21 cellular contexts compared by ENCODE assay signal in genomic region chr3:43248956-43249355, GRCh38.
"Had no signal": no experiment of that assay in that cellular context is flagged by ENCODE, and none has a peak within 500 bp of the region (broad histone marks: within the 10 kb centered on the region; RNA-seq: fewer than 3 reads in every experiment).

No MANE protein-coding gene starts in this region.

- H3K4me2 ChIP-seq: smooth muscle cell had no signal

- H3K4me3 Mint-ChIP-seq: natural killer cell treated with Interleukin-12 subunit alpha and Interleukin-12 subunit beta and Interleukin-15 and Interleukin-18, amount 100 ng/mL, for 72 hours; neural crest cell; stimulated activated naive CD8-positive, alpha-beta T cell treated with anti-CD3 and anti-CD28 coated beads, Interleukin-15, amount 100 ng/mL, for 72 hours had no signal

- H3K4me3 ChIP-seq: dorsolateral prefrontal cortex, esophagus squamous epithelium, pancreas, smooth muscle cell, thyroid gland had no signal

- H3K27me3 ChIP-seq: esophagus squamous epithelium, neutrophil, pancreas, thyroid gland had no signal

- H3K27me3 Mint-ChIP-seq: stimulated activated naive CD8-positive, alpha-beta T cell treated with anti-CD3 and anti-CD28 coated beads, Interleukin-15, amount 100 ng/mL, for 72 hours had no signal

- H3K27ac Mint-ChIP-seq: stimulated activated naive CD8-positive, alpha-beta T cell treated with anti-CD3 and anti-CD28 coated beads, Interleukin-15, amount 100 ng/mL, for 72 hours had no signal

- H3K36me3 ChIP-seq: esophagus squamous epithelium, neutrophil, pancreas, thyroid gland had no signal

- H3K36me3 Mint-ChIP-seq: natural killer cell treated with Interleukin-12 subunit alpha and Interleukin-12 subunit beta and Interleukin-15 and Interleukin-18, amount 100 ng/mL, for 72 hours had no signal

- H3K27ac ChIP-seq: neutrophil, pancreas, thyroid gland had no signal

- FAIRE-seq: colon, frontal cortex, keratinocyte, pancreas had no signal

- ATAC-seq: pancreas, sciatic nerve had no signal

- DNase-seq: effector CD4-positive, alpha-beta T cell; esophagus squamous epithelium; pancreas; retina; stimulated activated CD4-positive, alpha-beta T cell treated with anti-CD3 and anti-CD28 coated beads, Interleukin-12 subunit alpha, Interleukin-12 subunit beta, amount 100 ng/mL, for 4 hours; stimulated activated CD4-positive, alpha-beta T cell treated with anti-CD3 and anti-CD28 coated beads, Interleukin-1b, Interleukin-23, amount 100 ng/mL, for 48 hours; stimulated activated CD4-positive, alpha-beta T cell treated with anti-CD3 and anti-CD28 coated beads, Interleukin-4, amount 100 ng/mL, for 1 hour; stimulated activated CD8-positive, alpha-beta memory T cell treated with anti-CD3 and anti-CD28 coated beads, Interleukin-4, amount 100 ng/mL, for 48 hours; stimulated activated naive CD4-positive, alpha-beta T cell; stimulated activated naive CD8-positive, alpha-beta T cell treated with anti-CD3 and anti-CD28 coated beads, Interleukin-15, amount 100 ng/mL, for 72 hours; thyroid gland; trophoblast cell had no signal

- H3K9me3 Mint-ChIP-seq: natural killer cell treated with Interleukin-12 subunit alpha and Interleukin-12 subunit beta and Interleukin-15 and Interleukin-18, amount 100 ng/mL, for 72 hours had no signal

- H3K9me3 ChIP-seq: esophagus squamous epithelium, neutrophil, pancreas, thyroid gland had no signal

- H3K4me1 ChIP-seq: pancreas, thyroid gland had no signal
